ENCODE assay signal across 8 cellular contexts in the genomic region with DNA sequence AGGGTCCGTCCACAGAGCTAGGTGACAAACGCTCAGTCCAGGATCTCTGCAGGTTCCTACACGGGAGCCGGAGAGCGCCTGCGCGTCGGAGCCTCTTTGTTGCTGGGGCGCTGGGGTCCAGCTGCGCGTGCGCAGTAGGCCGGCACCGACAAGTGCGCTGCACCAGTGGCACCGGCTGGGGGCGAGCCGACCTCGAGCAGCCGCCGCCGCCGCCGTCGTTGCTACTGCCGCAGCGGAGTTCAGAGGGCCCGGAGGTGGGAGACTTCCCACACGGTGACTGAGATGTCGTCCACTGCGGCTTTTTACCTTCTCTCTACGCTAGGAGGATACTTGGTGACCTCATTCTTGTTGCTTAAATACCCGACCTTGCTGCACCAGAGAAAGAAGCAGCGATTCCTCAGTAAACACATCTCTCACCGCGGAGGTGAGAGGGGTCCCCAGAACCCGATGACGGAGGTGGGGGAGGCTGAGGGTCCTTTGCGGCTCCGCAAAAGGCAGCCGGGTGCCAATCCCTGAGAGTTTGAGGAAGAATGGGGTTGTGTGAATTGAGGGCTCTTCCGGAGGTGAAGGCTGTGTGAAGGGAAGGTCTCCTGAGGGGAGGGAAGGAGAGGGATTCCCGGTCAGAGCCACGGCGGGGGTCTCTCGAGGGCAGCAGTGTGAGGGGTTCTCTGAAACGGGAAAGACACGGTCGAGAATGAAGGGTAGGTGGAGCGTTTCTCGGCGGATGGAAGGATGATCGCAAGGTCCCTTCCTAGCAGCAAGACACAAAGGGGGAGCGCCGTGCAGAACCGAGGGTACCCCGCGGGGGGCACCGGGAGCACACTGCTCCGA. TPM values are rescaled to one million over a fixed set of nuclear protein-coding genes. Genes with fewer than 3 reads are reported as not detected.
DNase-seq lines count a peak whose midpoint lies in the region; ATAC-seq, FAIRE-seq and TF ChIP-seq lines count a peak whose summit lies in the region.

A gene (plus strand): TSS at position 184 of the 831 bp plus-strand sequence. CDS start 99 bp downstream, at position 283.

- no peaks in the 10 kb centered on the region for H3K27me3 Mint-ChIP-seq in mesothelial cell of epicardium (ENCODE audit: low read depth)

- H3K27me3 ChIP-seq in HUES48 (ENCODE audit: control insufficient read depth, insufficient read depth, low read length) (no peaks in the 10 kb centered on the region), endothelial cell of umbilical vein (ENCODE audit: control insufficient read depth in 2 of 2, insufficient read depth in 2 of 2, low read length in 2 of 2) (no peaks in the 10 kb centered on the region)

- H3K4me3 ChIP-seq in HUES48 (ENCODE audit: low read depth, low read length), result peak within 1 kb of the TSS; percentile 87
- H3K4me3 ChIP-seq in endothelial cell of umbilical vein (replicated peaks in 1 of 3; ENCODE audit: insufficient read depth in 1 of 3, low read depth in 1 of 3, low read length in 3 of 3), result peak within 1 kb of the TSS; percentile 39 to 67 (median 51)

- no peaks in the 10 kb centered on the region for H3K9me3 Mint-ChIP-seq in mesothelial cell of epicardium

- peak within 1 kb of the TSS; percentile 76 for H2AFZ ChIP-seq in endothelial cell of umbilical vein (ENCODE audit: low read depth, low read length)

- H3K4me1 Mint-ChIP-seq in mesothelial cell of epicardium, result peaks cover 12% of the 10 kb centered on the region

- intact Hi-C loops in endothelial cell of umbilical vein (cut with micrococcal nuclease), result loop anchor here (1.0 to 10.0 kb wide), 2 partner anchors 221 to 344 kb away; a partner anchor contains a TSS

- peak within 1 kb of the TSS; percentile 95 for H3K27ac Mint-ChIP-seq in mesothelial cell of epicardium

- FAIRE-seq in endothelial cell of umbilical vein (lab: Jason Lieb, UNC), result peak; percentile 93

- dilution Hi-C loops in endothelial cell of umbilical vein (cut with MboI; ENCODE audit: extremely low pct_ligation_motif_present, low sequenced_read_pairs), result no loop called here

- CTCF ChIA-PET in endothelial cell of umbilical vein (lab: Charles Lee), result interaction anchor here (0.7 to 1.7 kb wide), 7 partner anchors 8 to 816 kb away, joined by 3 to 6 read pairs (median 5); a partner anchor contains a TSS

- peak within 1 kb of the TSS; percentile 81 for H3K4me2 ChIP-seq in endothelial cell of umbilical vein (ENCODE audit: insufficient read depth, low read length)

- H3K4me3 Mint-ChIP-seq in mesothelial cell of epicardium, result peak within 1 kb of the TSS; percentile 99

- BruUV-seq in endothelial cell of umbilical vein (replicated peaks; lab: Mats Ljungman, UMichigan), result TSS peak; percentile 19

- H3K4me1 ChIP-seq in HUES48 (ENCODE audit: control insufficient read depth, insufficient read depth, low read length) (peaks cover 5% of the 10 kb centered on the region), endothelial cell of umbilical vein (ENCODE audit: control insufficient read depth, extremely low read depth, insufficient read depth, low read length) (peaks cover 3% of the 10 kb centered on the region)

- H3K27ac ChIP-seq in HUES48 (ENCODE audit: low read depth, low read length), result peak within 1 kb of the TSS; percentile 83
- peak within 1 kb of the TSS; percentile 4 for H3K27ac ChIP-seq in endothelial cell of umbilical vein (ENCODE audit: insufficient read depth, low read depth, low read length)

- peak within 1 kb of the TSS; percentile 68 for H3K9ac ChIP-seq in HUES48 (ENCODE audit: low read depth, low read length)
- peak within 1 kb of the TSS; percentile 42 for H3K9ac ChIP-seq in endothelial cell of umbilical vein (replicated peaks; ENCODE audit: extremely low read depth, insufficient read depth, low read length)

- POLR2A ChIA-PET in endothelial cell of umbilical vein (lab: Charles Lee), result no interaction called here

- peak; percentile 67 for TF ChIP-seq POLR2A in endothelial cell of umbilical vein (IDR thresholded peaks at IDR 0.05; ENCODE audit: low read depth, low read length)

- no peaks in the 10 kb centered on the region for H3K79me2 ChIP-seq in endothelial cell of umbilical vein (ENCODE audit: control insufficient read depth, insufficient read depth, low read length)

- no peaks in the 10 kb centered on the region for H3K9me3 ChIP-seq in HUES48 (ENCODE audit: control insufficient read depth, insufficient read depth, low read length)
- no peaks in the 10 kb centered on the region for H3K9me3 ChIP-seq in endothelial cell of umbilical vein (replicated peaks; ENCODE audit: control insufficient read depth, insufficient read depth, low read length)

- H3K9me1 ChIP-seq in endothelial cell of umbilical vein (replicated peaks; ENCODE audit: control insufficient read depth, extremely low read depth, insufficient read depth, low read length), result no peaks in the 10 kb centered on the region

- H3K36me3 ChIP-seq in HUES48 (ENCODE audit: control insufficient read depth, insufficient read depth, low read length) (no peaks in the 10 kb centered on the region), endothelial cell of umbilical vein (ENCODE audit: control insufficient read depth in 2 of 2, extremely low read depth in 1 of 2, insufficient read depth in 2 of 2, low read length in 2 of 2) (no peaks in the 10 kb centered on the region)

- ATAC-seq in GM21423 (IDR thresholded peaks at IDR 0.05; ENCODE audit: unreplicated experiment), result peak; percentile 94

- peak; percentile 98 for DNase-seq in DMS 273 (lab: John Stamatoyannopoulos, UW; ENCODE audit: unreplicated experiment)
- DNase-seq in NOMO-1 treated with dmso at 0.1 percent for 144 hours (lab: John Stamatoyannopoulos, UW; ENCODE audit: unreplicated experiment), result peak; percentile 91
- peak; percentile 85 for DNase-seq in activated CD8-positive, alpha-beta memory T cell treated with anti-CD3 and anti-CD28 coated beads, Interleukin-2, amount 50 U/mL, for 24 hours (ENCODE audit: extremely low read depth)
- peak; percentile 97 for DNase-seq in endothelial cell of umbilical vein (ENCODE audit: low read depth, low spot score)
- DNase-seq in mesothelial cell of epicardium (ENCODE audit: low spot score in 2 of 2, unreplicated experiment in 2 of 2), result peak; percentile 96 to 98
- peak; percentile 95 to 96 for DNase-seq in stimulated activated CD8-positive, alpha-beta memory T cell treated with anti-CD3 and anti-CD28 coated beads, Interleukin-15, amount 100 ng/mL, for 4 hours (ENCODE audit: low read depth in 2 of 2)

- TF ChIP-seq CTCF in endothelial cell of umbilical vein (IDR thresholded peaks at IDR 0.05; ENCODE audit: extremely low read depth in 1 of 2, insufficient read depth in 1 of 2, low read depth in 1 of 2, low read length in 2 of 2), result peak; percentile 57 to 69
- peak; percentile 61 for TF ChIP-seq CTCF in mesothelial cell of epicardium (IDR thresholded peaks at IDR 0.05; ENCODE audit: unreplicated experiment)

- H3K36me3 Mint-ChIP-seq in mesothelial cell of epicardium, result no peaks in the 10 kb centered on the region

- no peaks in the 10 kb centered on the region for H4K20me1 ChIP-seq in endothelial cell of umbilical vein (replicated peaks; ENCODE audit: control insufficient read depth, extremely low read depth, insufficient read depth, low read length)

TF ChIP-seq in endothelial cell of umbilical vein, 7 proteins besides CTCF, POLR2A, EP300 and RAD21:
- TF ChIP-seq GATA2 (IDR thresholded peaks at IDR 0.05; ENCODE audit: insufficient read depth, insufficient read length, low read depth, low read length), result no peak
- TF ChIP-seq FOS (IDR thresholded peaks at IDR 0.05; ENCODE audit: borderline replicate concordance, insufficient read depth, low read length), result no peak
- no peak for TF ChIP-seq POLR2AphosphoS5 (IDR thresholded peaks at IDR 0.05; ENCODE audit: insufficient read depth, low read depth, low read length)
- TF ChIP-seq MYC (IDR thresholded peaks at IDR 0.05; ENCODE audit: low read depth, low read length), result no peak
- TF ChIP-seq JUN (IDR thresholded peaks at IDR 0.05; ENCODE audit: borderline replicate concordance, insufficient read depth, insufficient read length, low read depth), result no peak
- no peak for TF ChIP-seq EZH2 (IDR thresholded peaks at IDR 0.05; ENCODE audit: borderline replicate concordance, low read depth, low read length, severe bottlenecking)
- TF ChIP-seq, protein P1, sequence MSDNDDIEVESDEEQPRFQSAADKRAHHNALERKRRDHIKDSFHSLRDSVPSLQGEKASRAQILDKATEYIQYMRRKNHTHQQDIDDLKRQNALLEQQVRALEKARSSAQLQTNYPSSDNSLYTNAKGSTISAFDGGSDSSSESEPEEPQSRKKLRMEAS (IDR thresholded peaks at IDR 0.05; ENCODE audit: insufficient read depth, insufficient read length), result no peak

RNA-seq across cellular contexts. Expression of the gene that starts here (rescaled TPM):
- total RNA-seq in endothelial cell of umbilical vein (4.3 and 4.9 TPM in 2 replicates), mesothelial cell of epicardium (7.6 to 9.1 TPM (median 7.8 TPM) in 3 replicates)
- polyA plus RNA-seq in endothelial cell of umbilical vein, result 1.7 and 2.5 TPM in 2 replicates
- 1.6 and 2.2 TPM in 2 replicates for polyA plus RNA-seq in endothelial cell of umbilical vein (2011; cell fraction: cytosol; rRNA removed)
- polyA plus RNA-seq in endothelial cell of umbilical vein (2011; cell fraction: nucleus; rRNA removed), result 5.2 and 5.7 TPM in 2 replicates
- polyA plus RNA-seq in endothelial cell of umbilical vein (2012), result 6.3 and 6.8 TPM in 2 replicates
- 5.4 and 5.8 TPM in 2 replicates for polyA minus RNA-seq in endothelial cell of umbilical vein
- 1.9 TPM for polyA minus RNA-seq in endothelial cell of umbilical vein (2011; cell fraction: cytosol; rRNA and poly(A)+ RNA removed)
- 5.5 and 8.1 TPM in 2 replicates for polyA minus RNA-seq in endothelial cell of umbilical vein (2011; cell fraction: nucleus; rRNA and poly(A)+ RNA removed)

Comparison
In these comparisons a context has a peak if more than half of its experiments do, and no peak if none do; other contexts are left out.
1. Peak in every context shown above with its lines: DNase-seq, ATAC-seq, H3K4me3 ChIP-seq and H3K27ac ChIP-seq.